8 cellular contexts compared by ENCODE assay signal in genomic region chr11:19711911-19712280, GRCh38. TPM values are rescaled to one million over a fixed set of nuclear protein-coding genes. Genes with fewer than 3 reads are reported as not detected.
A peak's percentile ranks its signal among the peaks of the same experiment; 100 is the strongest.
DNase-seq lines count a peak whose midpoint lies in the region; ATAC-seq and TF ChIP-seq lines count a peak whose summit lies in the region.

No MANE protein-coding gene starts in this region.

- ATAC-seq in GM18873 (IDR thresholded peaks at IDR 0.05; ENCODE audit: low FRiP score, unreplicated experiment) (peak; percentile 8), HG03460 (IDR thresholded peaks at IDR 0.05; ENCODE audit: unreplicated experiment) (peak; percentile 5), GM18520 (IDR thresholded peaks at IDR 0.05; ENCODE audit: unreplicated experiment) (no peak), GM21786 (IDR thresholded peaks at IDR 0.05; ENCODE audit: unreplicated experiment) (no peak)
- peak; percentile 25 for ATAC-seq in activated naive CD8-positive, alpha-beta T cell treated with anti-CD3 and anti-CD28 coated beads, Interleukin-2, amount 50 U/mL, for 24 hours

- peak overlapping the region; percentile 79 for H3K4me3 Mint-ChIP-seq in activated naive CD8-positive, alpha-beta T cell treated with anti-CD3 and anti-CD28 coated beads, Interleukin-2, amount 50 U/mL, for 24 hours

- H3K4me3 ChIP-seq in iPS-20b (ENCODE audit: low read length) (peak overlapping the region; percentile 76), spleen (peak overlapping the region; percentile 51 to 74 (median 60))

- H3K36me3 Mint-ChIP-seq in activated naive CD8-positive, alpha-beta T cell treated with anti-CD3 and anti-CD28 coated beads, Interleukin-2, amount 50 U/mL, for 24 hours (ENCODE audit: low read depth) = no peaks in the 10 kb centered on the region

- peaks cover 23% of the 10 kb centered on the region for H3K4me1 Mint-ChIP-seq in activated naive CD8-positive, alpha-beta T cell treated with anti-CD3 and anti-CD28 coated beads, Interleukin-2, amount 50 U/mL, for 24 hours

- intact Hi-C loops in spleen (cut with DNase I; ENCODE audit: low total_unique reads) = no loop called here

- H3K9me3 ChIP-seq in iPS-20b (ENCODE audit: insufficient read depth, low read depth, low read length) = no peaks in the 10 kb centered on the region
- H3K9me3 ChIP-seq in spleen = no peaks in the 10 kb centered on the region

- H3K27ac Mint-ChIP-seq in activated naive CD8-positive, alpha-beta T cell treated with anti-CD3 and anti-CD28 coated beads, Interleukin-2, amount 50 U/mL, for 24 hours = peak overlapping the region; percentile 46

- 2 to 7% (median 4%) methylated on average over 16 of the region's 16 CpGs for WGBS in spleen, 5 donors

- DNase-seq in activated naive CD8-positive, alpha-beta T cell treated with anti-CD3 and anti-CD28 coated beads, Interleukin-2, amount 50 U/mL, for 24 hours = peak; percentile 25
- DNase-seq in spleen (no peak), inferior parietal cortex (ENCODE audit: extremely low spot score) (no peak)

- H3K27me3 ChIP-seq in iPS-20b (ENCODE audit: insufficient read depth, low read length) (peaks cover 56% of the 10 kb centered on the region), spleen (replicated peaks in 1 of 7) (peaks cover 0 to 44% (median 28%) of the 10 kb centered on the region in 7 donors)

- H3K9ac ChIP-seq in iPS-20b (ENCODE audit: low read depth, low read length) = peak overlapping the region; percentile 90; the same call in 1 of the 2 replicates

- no peak for TF ChIP-seq POLR2A in spleen (IDR thresholded peaks at IDR 0.05)

- no peak for TF ChIP-seq CTCF in spleen (IDR thresholded peaks at IDR 0.05 in 8 of 11, conservative IDR thresholded peaks at IDR 0.05 in 3 of 11)

- H3K27ac ChIP-seq in iPS-20b (ENCODE audit: low read length) (peak overlapping the region; percentile 85), spleen (peak overlapping the region; percentile 71 to 89 (median 86))

- H3K9me3 Mint-ChIP-seq in activated naive CD8-positive, alpha-beta T cell treated with anti-CD3 and anti-CD28 coated beads, Interleukin-2, amount 50 U/mL, for 24 hours = no peaks in the 10 kb centered on the region

- H3K4me1 ChIP-seq in iPS-20b (ENCODE audit: insufficient read depth, low read length) = peaks cover 6% of the 10 kb centered on the region
- H3K4me1 ChIP-seq in spleen = peaks cover 9 to 40% (median 30%) of the 10 kb centered on the region in 6 donors

- no peaks in the 10 kb centered on the region for H3K36me3 ChIP-seq in iPS-20b (ENCODE audit: insufficient read depth, low read depth, low read length)
- H3K36me3 ChIP-seq in spleen = no peaks in the 10 kb centered on the region

- H3K27me3 Mint-ChIP-seq in activated naive CD8-positive, alpha-beta T cell treated with anti-CD3 and anti-CD28 coated beads, Interleukin-2, amount 50 U/mL, for 24 hours = peaks cover 43% of the 10 kb centered on the region

RNA-seq across cellular contexts. Expression of gene NAV2, which starts 0.7 kb away (rescaled TPM):
- 10 to 100 TPM in 1 of 7 donors, 1 to 10 TPM in 6; 2.6 to 11.6 (median 6.2) TPM for total RNA-seq in spleen
- polyA plus RNA-seq in spleen = 1 to 10 TPM in 1 of 3 donors, under 1 TPM in 2; 0.46 to 1.3 (median 0.48) TPM

Comparison
In these comparisons a context has a peak if more than half of its experiments do, and no peak if none do; other contexts are left out.
1. ATAC-seq: peak in GM18873 (single experiment), HG03460 (single experiment) and activated naive CD8-positive, alpha-beta T cell treated with anti-CD3 and anti-CD28 coated beads, Interleukin-2, amount 50 U/mL, for 24 hours (single experiment); none in GM18520 (single experiment) and GM21786 (single experiment).